In the genomic region with DNA sequence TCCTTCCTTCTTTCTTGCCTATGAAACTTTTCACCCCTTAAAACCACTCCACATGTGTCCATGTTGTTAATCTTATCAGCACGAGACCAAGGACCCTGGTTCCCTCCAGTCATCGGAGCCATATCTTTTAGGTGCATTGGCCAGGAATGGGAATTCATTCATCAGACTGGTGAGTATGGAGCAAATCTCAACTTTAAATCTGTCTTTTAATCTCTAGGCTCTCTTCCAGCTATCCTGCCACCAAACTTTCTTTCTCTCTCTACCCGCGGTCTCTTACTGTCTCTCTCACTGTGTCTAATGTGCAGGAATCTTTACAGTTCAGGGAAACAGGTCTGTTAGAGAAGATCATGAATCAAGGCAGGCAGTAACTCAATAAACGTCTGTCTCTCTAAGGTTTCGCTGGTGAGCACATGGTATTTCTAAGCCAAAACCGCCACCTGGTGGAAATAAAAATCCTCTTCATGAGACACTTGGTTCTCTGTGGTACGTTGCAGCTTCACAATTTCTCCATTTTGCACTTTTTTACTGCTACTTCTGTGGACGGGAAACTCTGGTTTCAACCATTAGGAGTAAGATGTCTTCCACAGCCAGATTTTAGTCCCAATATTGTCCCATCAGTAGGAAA, we compare ENCODE assay signal across 8 cellular contexts. TPM values are rescaled to one million over a fixed set of nuclear protein-coding genes. Genes with fewer than 3 reads are reported as not detected.
DNase-seq lines count a peak whose midpoint lies in the region; ATAC-seq and TF ChIP-seq lines count a peak whose summit lies in the region.

No MANE protein-coding gene starts in this region.

- no peak for ATAC-seq in HG02852 (IDR thresholded peaks at IDR 0.05; ENCODE audit: unreplicated experiment)

- H3K4me1 ChIP-seq in colonic mucosa, result no peaks in the 10 kb centered on the region

- DNase-seq in A172 (ENCODE audit: low spot score), result peak; percentile 59
- DNase-seq in GDM1 (lab: John Stamatoyannopoulos, UW), result peak; percentile 40
- DNase-seq in NCI-H1930 (lab: John Stamatoyannopoulos, UW), result peak; percentile 68 to 79
- peak in 3 of 5 experiments; percentile 9 to 78 (median 19) for DNase-seq in T-helper 2 cell
- peak; percentile 33 for DNase-seq in colonic mucosa
- DNase-seq in medulla oblongata (ENCODE audit: extremely low spot score), result peak; percentile 88
- no peak for DNase-seq in effector CD8-positive, alpha-beta T cell (lab: John Stamatoyannopoulos, UW)

- peak; percentile 45 for TF ChIP-seq CTCF in colonic mucosa (IDR thresholded peaks at IDR 0.05)

- intact Hi-C loops in colonic mucosa (cut with DNase I), result loop anchor here (2.0 kb wide), 1 partner anchor 121 kb away; no protein-coding TSS in a partner anchor

- H3K9ac ChIP-seq in colonic mucosa (ENCODE audit: low read depth in 2 of 2, low read length in 2 of 2), result no peak overlapping the region

- H3K4me3 ChIP-seq in colonic mucosa, result no peak overlapping the region

- no peak overlapping the region for H3K27ac ChIP-seq in colonic mucosa

- no peaks in the 10 kb centered on the region for H3K27me3 ChIP-seq in colonic mucosa

- no peaks in the 10 kb centered on the region for H3K9me3 ChIP-seq in colonic mucosa

- H3K36me3 ChIP-seq in colonic mucosa, result no peaks in the 10 kb centered on the region

RNA-seq across cellular contexts. Expression of gene LGALS16, which starts 16.1 kb away (rescaled TPM):
- not detected in 2 replicates for total RNA-seq in A172 (2014; rRNA removed; shearing (Covaris generic))
- not detected for total RNA-seq in colonic mucosa

RNA-seq across cellular contexts. Expression of gene LGALS14, which starts 32.4 kb away (rescaled TPM):
- total RNA-seq in A172 (2014; rRNA removed; shearing (Covaris generic)), result not detected in 2 replicates
- not detected for total RNA-seq in colonic mucosa
